In genomic region chr19:45632468-45633196, GRCh38 we compare ENCODE assay signal across 1 cellular context.
A peak's percentile ranks its signal among the peaks of the same experiment; 100 is the strongest.
TF ChIP-seq lines count a peak whose summit lies in the region.

No MANE protein-coding gene starts in this region.

TF ChIP-seq in HEK293, 187 proteins besides CTCF, POLR2A, EP300 and RAD21 (continued from another document and continues in another):
- TF ChIP-seq, protein P1, sequence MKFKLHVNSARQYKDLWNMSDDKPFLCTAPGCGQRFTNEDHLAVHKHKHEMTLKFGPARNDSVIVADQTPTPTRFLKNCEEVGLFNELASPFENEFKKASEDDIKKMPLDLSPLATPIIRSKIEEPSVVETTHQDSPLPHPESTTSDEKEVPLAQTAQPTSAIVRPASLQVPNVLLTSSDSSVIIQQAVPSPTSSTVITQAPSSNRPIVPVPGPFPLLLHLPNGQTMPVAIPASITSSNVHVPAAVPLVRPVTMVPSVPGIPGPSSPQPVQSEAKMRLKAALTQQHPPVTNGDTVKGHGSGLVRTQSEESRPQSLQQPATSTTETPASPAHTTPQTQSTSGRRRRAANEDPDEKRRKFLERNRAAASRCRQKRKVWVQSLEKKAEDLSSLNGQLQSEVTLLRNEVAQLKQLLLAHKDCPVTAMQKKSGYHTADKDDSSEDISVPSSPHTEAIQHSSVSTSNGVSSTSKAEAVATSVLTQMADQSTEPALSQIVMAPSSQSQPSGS (tag by site-specific recombination; IDR thresholded peaks at IDR 0.05; ENCODE audit: low read depth) = peak; percentile 93
- TF ChIP-seq ZXDB (tag by site-specific recombination; IDR thresholded peaks at IDR 0.05) (peak; percentile 67), ZNF121 (tag by site-specific recombination; IDR thresholded peaks at IDR 0.05) (no peak), KLF16 (tag by site-specific recombination; IDR thresholded peaks at IDR 0.05) (peak; percentile 76), ZNF362 (tag by site-specific recombination; IDR thresholded peaks at IDR 0.05) (peak; percentile 49), IKZF3 (tag by site-specific recombination; IDR thresholded peaks at IDR 0.05) (no peak), ZNF768 (tag by site-specific recombination; IDR thresholded peaks at IDR 0.05) (no peak), ZNF423 (tag by site-specific recombination; IDR thresholded peaks at IDR 0.05) (no peak), ZNF2 (tag by site-specific recombination; IDR thresholded peaks at IDR 0.05) (0 out of 2 replicates have a peak, but pooled peaks have one; percentile 27), ZNF660 (tag by site-specific recombination; IDR thresholded peaks at IDR 0.05) (peak; percentile 85), ZNF335 (tag by site-specific recombination; conservative IDR thresholded peaks at IDR 0.05) (peak; percentile 83), ZNF24 (tag by site-specific recombination; IDR thresholded peaks at IDR 0.05) (no peak), RBAK (tag by site-specific recombination; IDR thresholded peaks at IDR 0.05) (no peak), ZNF518A (tag by site-specific recombination; conservative IDR thresholded peaks at IDR 0.05; ENCODE audit: low read depth) (no peak), ZSCAN16 (tag by site-specific recombination; IDR thresholded peaks at IDR 0.05) (no peak), SP2 (tag by site-specific recombination; IDR thresholded peaks at IDR 0.05) (peak; percentile 86), SP7 (tag by site-specific recombination; IDR thresholded peaks at IDR 0.05) (peak; percentile 66), MYNN (tag by site-specific recombination; IDR thresholded peaks at IDR 0.05; ENCODE audit: borderline replicate concordance) (no peak), SP3 (tag by site-specific recombination; IDR thresholded peaks at IDR 0.05) (peak; percentile 86), ZFP69B (tag by site-specific recombination; IDR thresholded peaks at IDR 0.05) (peak; percentile 88), YY2 (tag by site-specific recombination; IDR thresholded peaks at IDR 0.05) (no peak), ZNF324 (tag by site-specific recombination; IDR thresholded peaks at IDR 0.05) (no peak), KLF10 (tag by site-specific recombination; IDR thresholded peaks at IDR 0.05) (peak; percentile 94), ZNF416 (tag by site-specific recombination; IDR thresholded peaks at IDR 0.05) (no peak), ZEB2 (tag by site-specific recombination; IDR thresholded peaks at IDR 0.05) (0 out of 2 replicates have a peak, but pooled peaks have one; percentile 55), ZBTB44 (tag by site-specific recombination; IDR thresholded peaks at IDR 0.05) (no peak), ZBTB20 (tag by site-specific recombination; IDR thresholded peaks at IDR 0.05) (peak; percentile 52; the same call in 1 of the 2 replicates), PATZ1 (tag by site-specific recombination; IDR thresholded peaks at IDR 0.05) (peak; percentile 47; the same call in 1 of the 2 replicates), GLIS1 (tag by site-specific recombination; IDR thresholded peaks at IDR 0.05) (peak; percentile 76), ZFP41 (tag by site-specific recombination; IDR thresholded peaks at IDR 0.05; ENCODE audit: borderline replicate concordance) (no peak), ZNF223 (tag by site-specific recombination; IDR thresholded peaks at IDR 0.05) (0 out of 2 replicates have a peak, but pooled peaks have one; percentile 25), ZBTB8A (tag by site-specific recombination; IDR thresholded peaks at IDR 0.05) (peak; percentile 96)
- TF ChIP-seq, protein P2, sequence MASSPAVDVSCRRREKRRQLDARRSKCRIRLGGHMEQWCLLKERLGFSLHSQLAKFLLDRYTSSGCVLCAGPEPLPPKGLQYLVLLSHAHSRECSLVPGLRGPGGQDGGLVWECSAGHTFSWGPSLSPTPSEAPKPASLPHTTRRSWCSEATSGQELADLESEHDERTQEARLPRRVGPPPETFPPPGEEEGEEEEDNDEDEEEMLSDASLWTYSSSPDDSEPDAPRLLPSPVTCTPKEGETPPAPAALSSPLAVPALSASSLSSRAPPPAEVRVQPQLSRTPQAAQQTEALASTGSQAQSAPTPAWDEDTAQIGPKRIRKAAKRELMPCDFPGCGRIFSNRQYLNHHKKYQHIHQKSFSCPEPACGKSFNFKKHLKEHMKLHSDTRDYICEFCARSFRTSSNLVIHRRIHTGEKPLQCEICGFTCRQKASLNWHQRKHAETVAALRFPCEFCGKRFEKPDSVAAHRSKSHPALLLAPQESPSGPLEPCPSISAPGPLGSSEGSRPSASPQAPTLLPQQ (tag by site-specific recombination; IDR thresholded peaks at IDR 0.05) = peak; percentile 97
- TF ChIP-seq, protein P3, sequence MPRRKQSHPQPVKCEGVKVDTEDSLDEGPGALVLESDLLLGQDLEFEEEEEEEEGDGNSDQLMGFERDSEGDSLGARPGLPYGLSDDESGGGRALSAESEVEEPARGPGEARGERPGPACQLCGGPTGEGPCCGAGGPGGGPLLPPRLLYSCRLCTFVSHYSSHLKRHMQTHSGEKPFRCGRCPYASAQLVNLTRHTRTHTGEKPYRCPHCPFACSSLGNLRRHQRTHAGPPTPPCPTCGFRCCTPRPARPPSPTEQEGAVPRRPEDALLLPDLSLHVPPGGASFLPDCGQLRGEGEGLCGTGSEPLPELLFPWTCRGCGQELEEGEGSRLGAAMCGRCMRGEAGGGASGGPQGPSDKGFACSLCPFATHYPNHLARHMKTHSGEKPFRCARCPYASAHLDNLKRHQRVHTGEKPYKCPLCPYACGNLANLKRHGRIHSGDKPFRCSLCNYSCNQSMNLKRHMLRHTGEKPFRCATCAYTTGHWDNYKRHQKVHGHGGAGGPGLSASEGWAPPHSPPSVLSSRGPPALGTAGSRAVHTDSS (tag by site-specific recombination; IDR thresholded peaks at IDR 0.05) = no peak
- TF ChIP-seq, protein P4, sequence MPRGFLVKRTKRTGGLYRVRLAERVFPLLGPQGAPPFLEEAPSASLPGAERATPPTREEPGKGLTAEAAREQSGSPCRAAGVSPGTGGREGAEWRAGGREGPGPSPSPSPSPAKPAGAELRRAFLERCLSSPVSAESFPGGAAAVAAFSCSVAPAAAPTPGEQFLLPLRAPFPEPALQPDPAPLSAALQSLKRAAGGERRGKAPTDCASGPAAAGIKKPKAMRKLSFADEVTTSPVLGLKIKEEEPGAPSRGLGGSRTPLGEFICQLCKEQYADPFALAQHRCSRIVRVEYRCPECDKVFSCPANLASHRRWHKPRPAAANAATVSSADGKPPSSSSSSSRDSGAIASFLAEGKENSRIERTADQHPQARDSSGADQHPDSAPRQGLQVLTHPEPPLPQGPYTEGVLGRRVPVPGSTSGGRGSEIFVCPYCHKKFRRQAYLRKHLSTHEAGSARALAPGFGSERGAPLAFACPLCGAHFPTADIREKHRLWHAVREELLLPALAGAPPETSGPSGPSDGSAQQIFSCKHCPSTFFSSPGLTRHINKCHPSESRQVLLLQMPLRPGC (tag by site-specific recombination; IDR thresholded peaks at IDR 0.05) = no peak
- TF ChIP-seq, protein P5, sequence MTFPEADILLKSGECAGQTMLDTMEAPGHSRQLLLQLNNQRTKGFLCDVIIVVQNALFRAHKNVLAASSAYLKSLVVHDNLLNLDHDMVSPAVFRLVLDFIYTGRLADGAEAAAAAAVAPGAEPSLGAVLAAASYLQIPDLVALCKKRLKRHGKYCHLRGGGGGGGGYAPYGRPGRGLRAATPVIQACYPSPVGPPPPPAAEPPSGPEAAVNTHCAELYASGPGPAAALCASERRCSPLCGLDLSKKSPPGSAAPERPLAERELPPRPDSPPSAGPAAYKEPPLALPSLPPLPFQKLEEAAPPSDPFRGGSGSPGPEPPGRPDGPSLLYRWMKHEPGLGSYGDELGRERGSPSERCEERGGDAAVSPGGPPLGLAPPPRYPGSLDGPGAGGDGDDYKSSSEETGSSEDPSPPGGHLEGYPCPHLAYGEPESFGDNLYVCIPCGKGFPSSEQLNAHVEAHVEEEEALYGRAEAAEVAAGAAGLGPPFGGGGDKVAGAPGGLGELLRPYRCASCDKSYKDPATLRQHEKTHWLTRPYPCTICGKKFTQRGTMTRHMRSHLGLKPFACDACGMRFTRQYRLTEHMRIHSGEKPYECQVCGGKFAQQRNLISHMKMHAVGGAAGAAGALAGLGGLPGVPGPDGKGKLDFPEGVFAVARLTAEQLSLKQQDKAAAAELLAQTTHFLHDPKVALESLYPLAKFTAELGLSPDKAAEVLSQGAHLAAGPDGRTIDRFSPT (tag by site-specific recombination; IDR thresholded peaks at IDR 0.05) = peak; percentile 78
- TF ChIP-seq, protein P6, sequence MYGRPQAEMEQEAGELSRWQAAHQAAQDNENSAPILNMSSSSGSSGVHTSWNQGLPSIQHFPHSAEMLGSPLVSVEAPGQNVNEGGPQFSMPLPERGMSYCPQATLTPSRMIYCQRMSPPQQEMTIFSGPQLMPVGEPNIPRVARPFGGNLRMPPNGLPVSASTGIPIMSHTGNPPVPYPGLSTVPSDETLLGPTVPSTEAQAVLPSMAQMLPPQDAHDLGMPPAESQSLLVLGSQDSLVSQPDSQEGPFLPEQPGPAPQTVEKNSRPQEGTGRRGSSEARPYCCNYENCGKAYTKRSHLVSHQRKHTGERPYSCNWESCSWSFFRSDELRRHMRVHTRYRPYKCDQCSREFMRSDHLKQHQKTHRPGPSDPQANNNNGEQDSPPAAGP (tag by site-specific recombination; IDR thresholded peaks at IDR 0.05) = peak; percentile 85
- TF ChIP-seq, protein P7, sequence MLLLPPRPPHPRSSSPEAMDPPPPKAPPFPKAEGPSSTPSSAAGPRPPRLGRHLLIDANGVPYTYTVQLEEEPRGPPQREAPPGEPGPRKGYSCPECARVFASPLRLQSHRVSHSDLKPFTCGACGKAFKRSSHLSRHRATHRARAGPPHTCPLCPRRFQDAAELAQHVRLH (tag by site-specific recombination; IDR thresholded peaks at IDR 0.05) = no peak
